14 cellular contexts compared by ENCODE assay signal in genomic region chrX:78957768-78958130, GRCh38. TPM values are rescaled to one million over a fixed set of nuclear protein-coding genes. Genes with fewer than 3 reads are reported as not detected.
DNase-seq lines count a peak whose midpoint lies in the region; ATAC-seq and TF ChIP-seq lines count a peak whose summit lies in the region.
"Had no signal": no experiment of that assay in that cellular context is flagged by ENCODE, and none has a peak within 500 bp of the region (broad histone marks: within the 10 kb centered on the region; RNA-seq: fewer than 3 reads in every experiment).

No MANE protein-coding gene starts in this region.

- peak; percentile 78 for DNase-seq in GM12865 (ENCODE audit: low read depth)
- no peak for DNase-seq in T-cell
- DNase-seq in NCI-H345 (lab: John Stamatoyannopoulos, UW) = no peak
- no peak for DNase-seq in glomerular visceral epithelial cell (ENCODE audit: extremely low spot score)
- DNase-seq in H4 (ENCODE audit: low spot score) = no peak
- no peak for DNase-seq in substantia nigra (lab: John Stamatoyannopoulos, UW)
- DNase-seq: Caco-2; NCI-H146; stimulated activated naive CD8-positive, alpha-beta T cell treated with anti-CD3 and anti-CD28 coated beads, Interleukin-15, amount 100 ng/mL, for 72 hours had no signal

- POLR2A ChIA-PET in T-cell (lab: Charles Lee) = interaction anchor here (0.7 to 2.5 kb wide), 5 partner anchors 8 to 93 kb away, joined by 3 to 9 read pairs (median 6); partner anchors contain the start of gene P2RY10 (in 1 of the 2)

- H3K4me1 Mint-ChIP-seq in T-cell = peaks cover 63 to 81% (median 77%) of the 10 kb centered on the region in 3 donors

- H3K27me3 Mint-ChIP-seq in T-cell = peaks cover 0 to 3% of the 10 kb centered on the region in 2 donors
- H3K27me3 Mint-ChIP-seq: stimulated activated naive CD8-positive, alpha-beta T cell treated with anti-CD3 and anti-CD28 coated beads, Interleukin-15, amount 100 ng/mL, for 72 hours had no signal

- peaks cover 72% of the 10 kb centered on the region for H3K36me3 Mint-ChIP-seq in T-cell

- peak overlapping the region; percentile 5 to 29 (median 24) for H3K4me3 Mint-ChIP-seq in T-cell

- ATAC-seq in GM19351 (IDR thresholded peaks at IDR 0.05; ENCODE audit: unreplicated experiment) (peak; percentile 83), HG02938 (IDR thresholded peaks at IDR 0.05; ENCODE audit: unreplicated experiment) (peak; percentile 87), T-cell (replicated peaks in 1 of 4) (no peak)
- ATAC-seq: stimulated activated naive CD8-positive, alpha-beta T cell treated with anti-CD3 and anti-CD28 coated beads, Interleukin-15, amount 100 ng/mL, for 72 hours had no signal

- CTCF ChIA-PET in T-cell (lab: Charles Lee) = interaction anchor here in 1 of 2 donors (0.6 kb wide), 2 partner anchors 168 to 364 kb away, joined by 3 read pairs; no protein-coding TSS in a partner anchor

- peak overlapping the region; percentile 81 to 83 for H3K27ac Mint-ChIP-seq in T-cell

- peaks cover 0 to 4% (median 0%) of the 10 kb centered on the region in 3 donors for H3K9me3 Mint-ChIP-seq in T-cell

- H3K4me3 ChIP-seq in GM12865 (ENCODE audit: low read depth, low read length) = peak overlapping the region; percentile 11; the same call in 1 of the 2 replicates
- H3K4me3 ChIP-seq: HAP-1, SK-N-MC had no signal

- H3K27ac ChIP-seq in substantia nigra (ENCODE audit: low read depth, low read length, poor library complexity, severe bottlenecking) = no peak overlapping the region
- H3K27ac ChIP-seq: SK-N-MC had no signal

- no peak for TF ChIP-seq CTCF in GM12865 (IDR thresholded peaks at IDR 0.05; ENCODE audit: insufficient read depth, low read depth, low read length, missing control alignments)

RNA-seq across cellular contexts. Expression of gene P2RY10, which starts 12.6 kb away (rescaled TPM):
- 10 to 100 TPM; 49.9 to 71.9 (median 67.4) TPM for total RNA-seq in T-cell
- total RNA-seq in H4 (2014; rRNA removed; shearing (Covaris generic)) = not detected in 2 replicates
- total RNA-seq: Caco-2, kidney epithelial cell had no signal

Comparison
In these comparisons a context has a peak if more than half of its experiments do, and no peak if none do; other contexts are left out.
1. ATAC-seq: peak in GM19351 (single experiment) and HG02938 (single experiment); none in T-cell (0 of 4).
2. RNA of gene P2RY10, which starts 12.6 kb away (total RNA-seq): 49.9 to 71.9 TPM in T-cell; not detected in H4; every median in the first group is over 10 times any median in the second.